Comparison of ENCODE assay signal across 7 cellular contexts in genomic region chr1:156241311-156241811, GRCh38. TPM values are rescaled to one million over a fixed set of nuclear protein-coding genes. Genes with fewer than 3 reads are reported as not detected.
DNase-seq lines count a peak whose midpoint lies in the region; TF ChIP-seq lines count a peak whose summit lies in the region.
"Had no signal": no experiment of that assay in that cellular context is flagged by ENCODE, and none has a peak within 500 bp of the region (broad histone marks: within the 10 kb centered on the region; RNA-seq: fewer than 3 reads in every experiment).

No MANE protein-coding gene starts in this region.

- DNase-seq in CD1c-positive myeloid dendritic cell (ENCODE audit: extremely low spot score) (peak; percentile 21), MV-4-11 (lab: John Stamatoyannopoulos, UW) (peak; percentile 79), fibroblast of mammary gland (ENCODE audit: low read depth) (peak; percentile 66), OCI-M1 (lab: John Stamatoyannopoulos, UW) (no peak), T-helper 2 cell (no peak), mucosa of gallbladder (ENCODE audit: low spot score) (no peak)
- DNase-seq: activated T-cell treated with anti-CD3 and anti-CD28 coated beads, Interleukin-2, amount 50 U/mL, for 4 hours had no signal

- TF ChIP-seq CTCF in fibroblast of mammary gland (conservative IDR thresholded peaks at IDR 0.05; ENCODE audit: control insufficient read depth, insufficient read depth, low read depth, low read length), result no peak

- H3K4me3 ChIP-seq in fibroblast of mammary gland (ENCODE audit: control insufficient read depth, low read depth, low read length), result no peak overlapping the region

RNA-seq across cellular contexts. Expression of gene BGLAP, which starts 0.6 kb away (rescaled TPM):
- total RNA-seq in mucosa of gallbladder, result 3.0 TPM

RNA-seq across cellular contexts. Expression of gene PAQR6, which starts 6.5 kb away (rescaled TPM):
- 7.6 TPM for total RNA-seq in mucosa of gallbladder

RNA-seq across cellular contexts. Expression of gene PMF1, which starts 28.6 kb away (rescaled TPM):
- 43.4 TPM for total RNA-seq in mucosa of gallbladder

RNA-seq across cellular contexts. Expression of gene SMG5, which starts 41.3 kb away (rescaled TPM):
- 107 TPM for total RNA-seq in mucosa of gallbladder

RNA-seq across cellular contexts. Expression of gene TMEM79, which starts 42.8 kb away (rescaled TPM):
- total RNA-seq in mucosa of gallbladder, result 9.6 TPM

Comparison
In these comparisons a context has a peak if more than half of its experiments do, and no peak if none do; other contexts are left out.
1. DNase-seq: peak in CD1c-positive myeloid dendritic cell (single experiment), MV-4-11 (single experiment) and fibroblast of mammary gland (single experiment); none in OCI-M1 (single experiment), T-helper 2 cell (0 of 5) and mucosa of gallbladder (single experiment).